8 cellular contexts compared by ENCODE assay signal in the genomic region with DNA sequence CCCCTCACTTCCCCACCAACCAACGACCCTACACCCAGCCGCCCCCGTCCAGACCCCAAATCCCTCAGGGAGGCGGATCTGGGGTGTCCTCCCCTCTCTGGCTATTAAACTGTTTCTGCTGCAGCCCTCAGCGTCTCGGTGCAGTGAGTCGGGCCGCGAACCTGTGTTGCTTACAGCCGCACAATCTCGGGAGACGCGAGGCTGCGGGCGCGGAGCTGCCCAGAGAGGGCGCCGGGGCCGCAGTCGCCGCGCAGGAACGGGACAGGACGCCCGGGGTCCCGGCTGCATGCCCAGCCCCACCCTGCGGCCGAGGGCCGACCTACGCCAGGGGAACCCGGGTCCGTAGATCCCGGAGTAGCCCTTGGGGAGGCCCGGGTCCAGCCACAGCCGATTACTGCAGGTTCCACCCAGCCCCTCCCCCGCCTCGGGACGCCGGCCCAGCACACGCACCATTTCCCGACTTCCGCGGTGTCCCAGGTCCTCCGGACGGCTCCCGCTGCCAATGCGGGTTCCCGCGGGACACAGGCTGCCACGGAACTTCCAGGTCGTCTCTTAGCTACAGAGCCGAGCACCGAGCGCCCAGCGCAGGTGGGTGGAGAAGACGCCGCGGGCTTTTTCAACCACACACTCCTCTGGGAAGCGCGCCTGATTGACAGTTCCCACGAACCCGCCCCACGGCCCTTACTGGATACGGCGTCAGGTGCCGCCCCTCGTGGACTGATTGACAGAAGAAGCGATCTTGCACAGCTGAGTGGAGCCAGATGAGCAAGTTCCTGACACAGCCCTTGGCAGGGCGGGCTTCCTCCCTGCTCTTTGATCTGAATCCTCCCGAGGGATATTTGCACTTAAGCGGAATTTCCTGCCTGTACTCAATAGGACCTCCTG. TPM values are rescaled to one million over a fixed set of nuclear protein-coding genes. Genes with fewer than 3 reads are reported as not detected.
DNase-seq lines count a peak whose midpoint lies in the region; ATAC-seq and TF ChIP-seq lines count a peak whose summit lies in the region.

A gene (minus strand): TSS at position 654 of the 885 bp plus-strand sequence. CDS start 201 bp downstream, at position 453.

- in situ Hi-C loops in KBM-7 (cut with MboI; ENCODE audit: low pct_unique_long_range_greater_than_20kb, low sequenced_read_pairs), result no loop called here
- in situ Hi-C loops in Panc1 (cut with HindIII; ENCODE audit: low pct_unique_long_range_greater_than_20kb, low sequenced_read_pairs), result no loop called here

- ATAC-seq in GM21717 (IDR thresholded peaks at IDR 0.05; ENCODE audit: unreplicated experiment) (peak; percentile 89), Panc1 (peak; percentile 97), naive B cell (ENCODE audit: low read depth in 2 of 2) (peak; percentile 92)
- ATAC-seq in activated T-cell treated with anti-CD3 and anti-CD28 coated beads, Interleukin-2, amount 50 U/mL, for 72 hours (replicated peaks in 1 of 2), result peak; percentile 95 to 96
- ATAC-seq in stimulated activated effector memory CD8-positive, alpha-beta T cell treated with anti-CD3 and anti-CD28 coated beads, Interleukin-12 subunit alpha, Interleukin-12 subunit beta, amount 100 ng/mL, for 72 hours, result peak; percentile 98

- H3K4me3 ChIP-seq in Panc1 (ENCODE audit: low read depth in 2 of 2, low read length in 2 of 2), result peak within 1 kb of the TSS; percentile 69 to 78

- intact Hi-C loops in Panc1 (cut with micrococcal nuclease; ENCODE audit: unreplicated experiment), result no loop called here

- H3K36me3 ChIP-seq in Panc1 (ENCODE audit: control insufficient read depth, insufficient read depth, low read length), result no peaks in the 10 kb centered on the region

- H3K9me3 ChIP-seq in Panc1 (ENCODE audit: control insufficient read depth, insufficient read depth, low read depth, low read length), result peaks cover 2% of the 10 kb centered on the region; the same call in 1 of the 2 replicates

- peaks cover 0 to 10% of the 10 kb centered on the region in 2 donors for H3K9me3 Mint-ChIP-seq in activated T-cell treated with anti-CD3 and anti-CD28 coated beads, Interleukin-2, amount 50 U/mL, for 72 hours
- peaks cover 0 to 2% (median 0%) of the 10 kb centered on the region in 7 donors for H3K9me3 Mint-ChIP-seq in naive B cell
- peaks cover 4% of the 10 kb centered on the region for H3K9me3 Mint-ChIP-seq in stimulated activated effector memory CD8-positive, alpha-beta T cell treated with anti-CD3 and anti-CD28 coated beads, Interleukin-12 subunit alpha, Interleukin-12 subunit beta, amount 100 ng/mL, for 72 hours

- H3K4me1 Mint-ChIP-seq in activated T-cell treated with anti-CD3 and anti-CD28 coated beads, Interleukin-2, amount 50 U/mL, for 72 hours (ENCODE audit: low read depth), result peaks cover 17% of the 10 kb centered on the region
- peaks cover 19 to 38% (median 31%) of the 10 kb centered on the region in 3 donors for H3K4me1 Mint-ChIP-seq in naive B cell
- peaks cover 5% of the 10 kb centered on the region for H3K4me1 Mint-ChIP-seq in stimulated activated effector memory CD8-positive, alpha-beta T cell treated with anti-CD3 and anti-CD28 coated beads, Interleukin-12 subunit alpha, Interleukin-12 subunit beta, amount 100 ng/mL, for 72 hours

- peak; percentile 29; the same call in 1 of the 2 replicates for TF ChIP-seq CTCF in Panc1 (IDR thresholded peaks at IDR 0.05)

- BruUV-seq in Panc1 (replicated peaks; lab: Mats Ljungman, UMichigan), result no TSS peak

- peak within 1 kb of the TSS; percentile 94 to 95 for H3K4me3 Mint-ChIP-seq in activated T-cell treated with anti-CD3 and anti-CD28 coated beads, Interleukin-2, amount 50 U/mL, for 72 hours
- peak within 1 kb of the TSS; percentile 93 to 98 (median 96) for H3K4me3 Mint-ChIP-seq in naive B cell
- peak within 1 kb of the TSS; percentile 87 for H3K4me3 Mint-ChIP-seq in stimulated activated effector memory CD8-positive, alpha-beta T cell treated with anti-CD3 and anti-CD28 coated beads, Interleukin-12 subunit alpha, Interleukin-12 subunit beta, amount 100 ng/mL, for 72 hours

- DNase-seq in DMS153 treated with DMSO at 0.1 percent for 48 hours (lab: John Stamatoyannopoulos, UW; ENCODE audit: unreplicated experiment), result peak; percentile 79
- peak; percentile 97 for DNase-seq in KBM-7
- peak; percentile 69 for DNase-seq in Panc1 (ENCODE audit: low read depth, low spot score)
- peak; percentile 86 to 88 for DNase-seq in activated T-cell treated with anti-CD3 and anti-CD28 coated beads, Interleukin-2, amount 50 U/mL, for 72 hours
- DNase-seq in fibroblast of gingiva (ENCODE audit: low read depth), result peak; percentile 97
- peak; percentile 79 for DNase-seq in naive B cell
- peak; percentile 65 to 90 for DNase-seq in stimulated activated effector memory CD8-positive, alpha-beta T cell treated with anti-CD3 and anti-CD28 coated beads, Interleukin-12 subunit alpha, Interleukin-12 subunit beta, amount 100 ng/mL, for 72 hours (ENCODE audit: low spot score in 2 of 2)

- CTCF ChIA-PET in Panc1 (lab: Charles Lee), result no interaction called here

- H3K27ac ChIP-seq in Panc1 (ENCODE audit: low read length), result peak within 1 kb of the TSS; percentile 74; the same call in 1 of the 2 replicates

- no peaks in the 10 kb centered on the region for H3K27me3 ChIP-seq in Panc1 (ENCODE audit: control insufficient read depth, insufficient read depth, low read length)

- H3K27me3 Mint-ChIP-seq in activated T-cell treated with anti-CD3 and anti-CD28 coated beads, Interleukin-2, amount 50 U/mL, for 72 hours (ENCODE audit: low read depth), result no peaks in the 10 kb centered on the region
- no peaks in the 10 kb centered on the region for H3K27me3 Mint-ChIP-seq in naive B cell

- no peaks in the 10 kb centered on the region for H3K4me1 ChIP-seq in Panc1 (ENCODE audit: control insufficient read depth, insufficient read depth, low read length)

- peak within 1 kb of the TSS; percentile 79 for H3K27ac Mint-ChIP-seq in activated T-cell treated with anti-CD3 and anti-CD28 coated beads, Interleukin-2, amount 50 U/mL, for 72 hours
- peak within 1 kb of the TSS; percentile 72 to 98 (median 93) for H3K27ac Mint-ChIP-seq in naive B cell
- H3K27ac Mint-ChIP-seq in stimulated activated effector memory CD8-positive, alpha-beta T cell treated with anti-CD3 and anti-CD28 coated beads, Interleukin-12 subunit alpha, Interleukin-12 subunit beta, amount 100 ng/mL, for 72 hours, result peak within 1 kb of the TSS; percentile 74

- peaks cover 6 to 10% of the 10 kb centered on the region in 2 donors for H3K36me3 Mint-ChIP-seq in activated T-cell treated with anti-CD3 and anti-CD28 coated beads, Interleukin-2, amount 50 U/mL, for 72 hours (ENCODE audit: insufficient read depth in 2 of 2)
- no peaks in the 10 kb centered on the region for H3K36me3 Mint-ChIP-seq in naive B cell
- H3K36me3 Mint-ChIP-seq in stimulated activated effector memory CD8-positive, alpha-beta T cell treated with anti-CD3 and anti-CD28 coated beads, Interleukin-12 subunit alpha, Interleukin-12 subunit beta, amount 100 ng/mL, for 72 hours, result peaks cover 6% of the 10 kb centered on the region

- POLR2A ChIA-PET in Panc1 (lab: Charles Lee), result no interaction called here

RNA-seq across cellular contexts. Expression of the gene that starts here (rescaled TPM):
- 4.5 TPM for total RNA-seq in Panc1 (2021; ENCODE audit: unreplicated experiment)
- polyA plus RNA-seq in Panc1 (2012; ENCODE audit: insufficient read length), result 1.4 TPM
- total RNA-seq in activated T-cell treated with anti-CD3 and anti-CD28 coated beads, Interleukin-2, amount 50 U/mL, for 72 hours, result 1 to 10 TPM; 2.3 to 3.4 TPM
- 1 to 10 TPM; 2.0 to 9.5 (median 5.9) TPM for polyA plus RNA-seq in naive B cell (ENCODE audit: low read depth in 6 of 6)

Comparison
In these comparisons a context has a peak if more than half of its experiments do, and no peak if none do; other contexts are left out.
1. Peak in every context shown above with its lines: DNase-seq, ATAC-seq, H3K4me3 ChIP-seq and H3K27ac ChIP-seq.